ENCODE assay signal across 1 cellular context in genomic region chr9:34620061-34620994, GRCh38.
A peak's percentile ranks its signal among the peaks of the same experiment; 100 is the strongest.
TF ChIP-seq lines count a peak whose summit lies in the region.

TSS of gene DCTN3 (minus strand) at chr9:34620495. CDS start at chr9:34620464, 31 bp downstream.

TF ChIP-seq in HepG2, 621 proteins besides CTCF, POLR2A, EP300 and RAD21 (continued from another document):
- TF ChIP-seq ZBTB34 (CRISPR knock-in tag; IDR thresholded peaks at IDR 0.05) (no peak), SOX6 (IDR thresholded peaks at IDR 0.05) (no peak), SOX6 (CRISPR knock-in tag; IDR thresholded peaks at IDR 0.05) (0 out of 2 replicates have a peak, but pooled peaks have one; percentile 40), ZNF331 (CRISPR knock-in tag; IDR thresholded peaks at IDR 0.05) (peak; percentile 65; the same call in 1 of the 2 replicates), NFIC (IDR thresholded peaks at IDR 0.05; ENCODE audit: low read length) (no peak), PHF20 (CRISPR knock-in tag; IDR thresholded peaks at IDR 0.05) (peak; percentile 81), NFKBIZ (CRISPR knock-in tag; IDR thresholded peaks at IDR 0.05) (no peak), SNAI1 (CRISPR knock-in tag; IDR thresholded peaks at IDR 0.05; ENCODE audit: borderline replicate concordance) (0 out of 2 replicates have a peak, but pooled peaks have one; percentile 39), HHEX (CRISPR knock-in tag; IDR thresholded peaks at IDR 0.05) (0 out of 2 replicates have a peak, but pooled peaks have one; percentile 51), NBN (conservative IDR thresholded peaks at IDR 0.05) (no peak), ZNF572 (CRISPR knock-in tag; IDR thresholded peaks at IDR 0.05) (0 out of 2 replicates have a peak, but pooled peaks have one; percentile 61), MNT (IDR thresholded peaks at IDR 0.05) (peak; percentile 27; the same call in 1 of the 2 replicates), SRY (CRISPR knock-in tag; IDR thresholded peaks at IDR 0.05) (no peak), TFDP1 (CRISPR knock-in tag; IDR thresholded peaks at IDR 0.05; ENCODE audit: borderline replicate concordance) (peak; percentile 42; the same call in 1 of the 2 replicates), ZNF232 (CRISPR knock-in tag; IDR thresholded peaks at IDR 0.05; ENCODE audit: borderline replicate concordance) (peak; percentile 70; the same call in 1 of the 2 replicates), MXD4 (CRISPR knock-in tag; IDR thresholded peaks at IDR 0.05) (0 out of 2 replicates have a peak, but pooled peaks have one; percentile 21), TGIF2 (CRISPR knock-in tag; IDR thresholded peaks at IDR 0.05) (peak; percentile 97), ZNF687 (CRISPR knock-in tag; IDR thresholded peaks at IDR 0.05) (peak; percentile 78), POLR2AphosphoS2 (IDR thresholded peaks at IDR 0.05; ENCODE audit: low read depth, low read length) (no peak), ZNF615 (CRISPR knock-in tag; IDR thresholded peaks at IDR 0.05; ENCODE audit: borderline replicate concordance) (no peak), YY1 (IDR thresholded peaks at IDR 0.05; ENCODE audit: insufficient read depth, insufficient replicate concordance, low read depth, low read length) (peak; percentile 81), ZNF34 (CRISPR knock-in tag; IDR thresholded peaks at IDR 0.05; ENCODE audit: borderline replicate concordance) (no peak), KMT2B (CRISPR knock-in tag; IDR thresholded peaks at IDR 0.05) (peak; percentile 72), ZNF143 (CRISPR knock-in tag; IDR thresholded peaks at IDR 0.05) (peak; percentile 13; the same call in 1 of the 2 replicates), POGZ (CRISPR knock-in tag; IDR thresholded peaks at IDR 0.05) (peak; percentile 76), U2AF1 (optimal IDR thresholded peaks at IDR 0.05; ENCODE audit: low read depth, low read length) (no peak), YEATS4 (CRISPR knock-in tag; IDR thresholded peaks at IDR 0.05; ENCODE audit: borderline replicate concordance) (peak; percentile 26; the same call in 1 of the 2 replicates), NFYC (CRISPR knock-in tag; IDR thresholded peaks at IDR 0.05) (peak; percentile 88), ZNF788 (CRISPR knock-in tag; IDR thresholded peaks at IDR 0.05; ENCODE audit: borderline replicate concordance) (peak; percentile 49; the same call in 1 of the 2 replicates), ZBTB49 (CRISPR knock-in tag; IDR thresholded peaks at IDR 0.05; ENCODE audit: borderline replicate concordance) (no peak), ZNF850 (CRISPR knock-in tag; conservative IDR thresholded peaks at IDR 0.05) (no peak), SRSF1 (optimal IDR thresholded peaks at IDR 0.05; ENCODE audit: low read depth, low read length) (peak; percentile 70), ELF1 (CRISPR knock-in tag; IDR thresholded peaks at IDR 0.05) (peak; percentile 79), ZNF800 (CRISPR knock-in tag; IDR thresholded peaks at IDR 0.05) (no peak), KAT8 (CRISPR knock-in tag; IDR thresholded peaks at IDR 0.05) (peak; percentile 87)
